8 cellular contexts compared by ENCODE assay signal in genomic region chr7:140810830-140811556, GRCh38.
DNase-seq lines count a peak whose midpoint lies in the region; ATAC-seq and TF ChIP-seq lines count a peak whose summit lies in the region.

No MANE protein-coding gene starts in this region.

- H3K27me3 ChIP-seq in brain microvascular endothelial cell (replicated peaks), result no peaks in the 10 kb centered on the region

- TF ChIP-seq CTCF in brain microvascular endothelial cell (IDR thresholded peaks at IDR 0.05; ENCODE audit: low read depth, low read length, missing control alignments), result peak; percentile 73

- in situ Hi-C loops in brain microvascular endothelial cell (cut with HindIII; ENCODE audit: low pct_ligation_motif_present, low sequenced_read_pairs), result no loop called here

- no peak overlapping the region for H3K4me3 ChIP-seq in brain microvascular endothelial cell (ENCODE audit: low read depth, low read length)

- peak; percentile 83 for ATAC-seq in HG02870 (IDR thresholded peaks at IDR 0.05; ENCODE audit: unreplicated experiment)

- DNase-seq in NOMO-1 treated with DMSO at 0.1 percent for 48 hours (lab: John Stamatoyannopoulos, UW; ENCODE audit: unreplicated experiment), result peak; percentile 26
- DNase-seq in NOMO-1 treated with dmso at 0.1 percent for 144 hours (lab: John Stamatoyannopoulos, UW; ENCODE audit: unreplicated experiment), result no peak
- peak; percentile 63 to 74 for DNase-seq in NCI-H2081 (lab: John Stamatoyannopoulos, UW)
- peak; percentile 13 for DNase-seq in UCSD-AML1 (lab: John Stamatoyannopoulos, UW; ENCODE audit: unreplicated experiment)
- DNase-seq in brain microvascular endothelial cell, result peak; percentile 70
- peak; percentile 93 for DNase-seq in inferior parietal cortex (ENCODE audit: extremely low spot score)
- DNase-seq in stimulated activated CD4-positive, alpha-beta T cell treated with anti-CD3 and anti-CD28 coated beads, Interleukin-1b, Interleukin-23, amount 100 ng/mL, for 48 hours, result peak; percentile 25

- H3K27ac ChIP-seq in brain microvascular endothelial cell, result no peak overlapping the region

- no peaks in the 10 kb centered on the region for H3K36me3 ChIP-seq in brain microvascular endothelial cell (replicated peaks)
